8 cellular contexts compared by ENCODE assay signal in genomic region chrX:1652011-1652811, GRCh38. TPM values are rescaled to one million over a fixed set of nuclear protein-coding genes. Genes with fewer than 3 reads are reported as not detected.
DNase-seq lines count a peak whose midpoint lies in the region; ATAC-seq and TF ChIP-seq lines count a peak whose summit lies in the region.
"Not testable (repeated sequence)": the region's sequence is repeated elsewhere in the genome, so short reads cannot be mapped to it uniquely, and the experiment has no call there.

No MANE protein-coding gene starts in this region.

- TF ChIP-seq CTCF in A673 (conservative IDR thresholded peaks at IDR 0.05; ENCODE audit: low read depth, low read length): peak; percentile 84
- peak; percentile 66 for TF ChIP-seq CTCF in GM12865 (IDR thresholded peaks at IDR 0.05; ENCODE audit: insufficient read depth, low read depth, low read length, missing control alignments)
- TF ChIP-seq CTCF in WTC11 (IDR thresholded peaks at IDR 0.05): peak; percentile 73
- TF ChIP-seq CTCF in cardiac fibroblast (IDR thresholded peaks at IDR 0.05; ENCODE audit: low read depth, low read length): peak; percentile 87
- TF ChIP-seq CTCF in progenitor cell of endocrine pancreas (IDR thresholded peaks at IDR 0.05; ENCODE audit: unreplicated experiment): peak; percentile 70

- peak overlapping the region; percentile 96 for H3K27ac Mint-ChIP-seq in WTC11
- H3K27ac Mint-ChIP-seq in progenitor cell of endocrine pancreas: not testable (repeated sequence)

- peaks cover 20% of the 10 kb centered on the region for H3K9me3 Mint-ChIP-seq in WTC11
- not testable (repeated sequence) for H3K9me3 Mint-ChIP-seq in progenitor cell of endocrine pancreas (ENCODE audit: low read depth)

- CTCF ChIA-PET in A673 (lab: Charles Lee); WTC11 (lab: Charles Lee): not testable (repeated sequence)

- DNase-seq in A673 (ENCODE audit: low spot score) (peak; percentile 71), GM12865 (ENCODE audit: low read depth) (peak; percentile 66), Kasumi-1 (lab: John Stamatoyannopoulos, UW) (peak; percentile 69 to 71), NCI-H82 treated with DMSO at 0.1 percent for 48 hours (lab: John Stamatoyannopoulos, UW; ENCODE audit: unreplicated experiment) (peak; percentile 14), WTC11 (ENCODE audit: low spot score) (peak; percentile 38), cardiac fibroblast (ENCODE audit: low read depth in 2 of 2) (peak; percentile 67 to 72), iPS DF 6.9 (ENCODE audit: low read depth, low spot score) (peak; percentile 39)
- not testable (repeated sequence) for DNase-seq in progenitor cell of endocrine pancreas (ENCODE audit: low spot score, unreplicated experiment)

- not testable (repeated sequence) for H3K4me1 ChIP-seq in A673 (ENCODE audit: insufficient read depth, low read length, poor library complexity, severe bottlenecking); iPS DF 6.9 (ENCODE audit: control insufficient read depth, insufficient read depth, low read length)

- no CpG with 5 or more reads among the region's 25 CpGs for WGBS in iPS DF 6.9 (ENCODE audit: insufficient coverage, insufficient read length)

- not testable (repeated sequence) for H3K4me3 ChIP-seq in A673 (ENCODE audit: low read depth, low read length, poor library complexity, severe bottlenecking); GM12865 (ENCODE audit: low read depth, low read length); cardiac fibroblast (replicated peaks in 1 of 2; ENCODE audit: low read depth in 2 of 2, low read length in 2 of 2); iPS DF 6.9 (ENCODE audit: low read length)

- peaks cover 27% of the 10 kb centered on the region for H3K4me1 Mint-ChIP-seq in WTC11
- H3K4me1 Mint-ChIP-seq in progenitor cell of endocrine pancreas (ENCODE audit: low read depth): not testable (repeated sequence)

- not testable (repeated sequence) for H3K4me3 Mint-ChIP-seq in WTC11; progenitor cell of endocrine pancreas (ENCODE audit: low read depth)

- not testable (repeated sequence) for H3K27me3 Mint-ChIP-seq in WTC11 (ENCODE audit: low read depth); progenitor cell of endocrine pancreas

- not testable (repeated sequence) for H3K36me3 ChIP-seq in A673 (ENCODE audit: insufficient read depth, low read length, poor library complexity, severe bottlenecking); iPS DF 6.9 (ENCODE audit: control insufficient read depth, insufficient read depth, low read length)

- not testable (repeated sequence) for BruUV-seq in A673 (replicated peaks; lab: Mats Ljungman, UMichigan)

- not testable (repeated sequence) for H3K27me3 ChIP-seq in A673 (replicated peaks; ENCODE audit: insufficient read depth, low read depth, low read length, poor library complexity); iPS DF 6.9 (ENCODE audit: control insufficient read depth, insufficient read depth, low read length)

- not testable (repeated sequence) for H3K9me3 ChIP-seq in A673 (ENCODE audit: low read depth, low read length, poor library complexity, severe bottlenecking); iPS DF 6.9 (ENCODE audit: control insufficient read depth, insufficient read depth, low read length)

- peak; percentile 11; the same call in 1 of the 2 replicates for ATAC-seq in WTC11

- POLR2A ChIA-PET in A673 (lab: Charles Lee; ENCODE audit: low non-redundant PET); WTC11 (lab: Charles Lee): not testable (repeated sequence)

- H3K27ac ChIP-seq in A673 (ENCODE audit: low read depth, low read length, poor library complexity, severe bottlenecking); iPS DF 6.9 (ENCODE audit: low read length): not testable (repeated sequence)

- intact Hi-C loops in A673 (cut with micrococcal nuclease; ENCODE audit: unreplicated experiment): not testable (repeated sequence)

- not testable (repeated sequence) for H3K36me3 Mint-ChIP-seq in WTC11; progenitor cell of endocrine pancreas (ENCODE audit: insufficient read depth)

RNA-seq across cellular contexts. Expression of gene ASMT, which starts 37.4 kb away (rescaled TPM):
- not detected in 2 replicates for total RNA-seq in A673 (2021)
- total RNA-seq in WTC11 (2021): 0.32 to 0.87 TPM (median 0.33 TPM) in 3 replicates
- total RNA-seq in progenitor cell of endocrine pancreas: 0.36 TPM in 1 of 2 replicates, not detected in the other
